ENCODE assay signal across 8 cellular contexts in genomic region chr2:36966370-36967235, GRCh38. TPM values are rescaled to one million over a fixed set of nuclear protein-coding genes. Genes with fewer than 3 reads are reported as not detected.
DNase-seq lines count a peak whose midpoint lies in the region; ATAC-seq, FAIRE-seq and TF ChIP-seq lines count a peak whose summit lies in the region.

A gene with protein sequence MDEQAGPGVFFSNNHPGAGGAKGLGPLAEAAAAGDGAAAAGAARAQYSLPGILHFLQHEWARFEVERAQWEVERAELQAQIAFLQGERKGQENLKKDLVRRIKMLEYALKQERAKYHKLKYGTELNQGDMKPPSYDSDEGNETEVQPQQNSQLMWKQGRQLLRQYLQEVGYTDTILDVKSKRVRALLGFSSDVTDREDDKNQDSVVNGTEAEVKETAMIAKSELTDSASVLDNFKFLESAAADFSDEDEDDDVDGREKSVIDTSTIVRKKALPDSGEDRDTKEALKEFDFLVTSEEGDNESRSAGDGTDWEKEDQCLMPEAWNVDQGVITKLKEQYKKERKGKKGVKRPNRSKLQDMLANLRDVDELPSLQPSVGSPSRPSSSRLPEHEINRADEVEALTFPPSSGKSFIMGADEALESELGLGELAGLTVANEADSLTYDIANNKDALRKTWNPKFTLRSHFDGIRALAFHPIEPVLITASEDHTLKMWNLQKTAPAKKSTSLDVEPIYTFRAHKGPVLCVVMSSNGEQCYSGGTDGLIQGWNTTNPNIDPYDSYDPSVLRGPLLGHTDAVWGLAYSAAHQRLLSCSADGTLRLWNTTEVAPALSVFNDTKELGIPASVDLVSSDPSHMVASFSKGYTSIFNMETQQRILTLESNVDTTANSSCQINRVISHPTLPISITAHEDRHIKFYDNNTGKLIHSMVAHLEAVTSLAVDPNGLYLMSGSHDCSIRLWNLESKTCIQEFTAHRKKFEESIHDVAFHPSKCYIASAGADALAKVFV (minus strand): TSS chr2:36966536. CDS start chr2:36966463, 73 bp downstream.

- no peaks in the 10 kb centered on the region for H3K9me2 ChIP-seq in OCI-LY1 (ENCODE audit: low read depth, low read length)

- H3K36me3 ChIP-seq in OCI-LY1 (ENCODE audit: insufficient read depth, low read length): 0 out of 2 replicates have a peak, but pooled peaks cover 4% of the 10 kb centered on the region

- peak within 1 kb of the TSS; percentile 77 for H3K4me3 ChIP-seq in OCI-LY1 (ENCODE audit: low read depth, low read length, poor library complexity, severe bottlenecking)

- H3K27me3 Mint-ChIP-seq in endothelial cell (ENCODE audit: unreplicated experiment): peaks cover 19% of the 10 kb centered on the region

- peak within 1 kb of the TSS; percentile 76 for H3K9ac ChIP-seq in OCI-LY1 (ENCODE audit: low read length)

- DNase-seq in D721Med (ENCODE audit: insufficient read length, low spot score): peak; percentile 83
- peak; percentile 83 for DNase-seq in HuH-7 (ENCODE audit: low spot score)
- peak; percentile 98 for DNase-seq in activated CD8-positive, alpha-beta memory T cell treated with anti-CD3 and anti-CD28 coated beads, Interleukin-2, amount 50 U/mL, for 4 hours
- peak; percentile 97 for DNase-seq in endothelial cell (ENCODE audit: low spot score)
- peak; percentile 92 for DNase-seq in middle frontal gyrus (ENCODE audit: extremely low spot score, low spot score)
- DNase-seq in stimulated activated CD8-positive, alpha-beta memory T cell treated with anti-CD3 and anti-CD28 coated beads, Interleukin-2, amount 100 ng/mL, for 1 hour (ENCODE audit: low read depth in 2 of 2): peak; percentile 94 to 95

- no peak for FAIRE-seq in D721Med (lab: Jason Lieb, UNC)

- H3K27me3 ChIP-seq in OCI-LY1 (ENCODE audit: insufficient read depth, low read length): no peaks in the 10 kb centered on the region

- H3F3A ChIP-seq in OCI-LY1 (ENCODE audit: insufficient read depth, low read length): no peaks in the 10 kb centered on the region

- H4K20me1 ChIP-seq in OCI-LY1 (ENCODE audit: insufficient read depth, low read length): no peaks in the 10 kb centered on the region

- H3K4me2 ChIP-seq in OCI-LY1 (ENCODE audit: low read length): peak within 1 kb of the TSS; percentile 80

- H2AFZ ChIP-seq in OCI-LY1 (ENCODE audit: low read length): peak within 1 kb of the TSS; percentile 11

- no peaks in the 10 kb centered on the region for H3K9me3 ChIP-seq in OCI-LY1 (ENCODE audit: low read length)

- TF ChIP-seq CTCF in D721Med (IDR thresholded peaks at IDR 0.05; ENCODE audit: insufficient read depth, missing control alignments): no peak
- no peak for TF ChIP-seq CTCF in OCI-LY1 (IDR thresholded peaks at IDR 0.05; ENCODE audit: low read length)
- TF ChIP-seq CTCF in endothelial cell (IDR thresholded peaks at IDR 0.05; ENCODE audit: unreplicated experiment): no peak

- H3K4me3 Mint-ChIP-seq in endothelial cell (ENCODE audit: unreplicated experiment): peak within 1 kb of the TSS; percentile 98

- peaks cover 32% of the 10 kb centered on the region for H3K79me2 ChIP-seq in OCI-LY1 (ENCODE audit: insufficient read depth, low read length)

- H3K36me3 Mint-ChIP-seq in endothelial cell (ENCODE audit: low read depth, unreplicated experiment): peaks cover 8% of the 10 kb centered on the region

- H3K4me1 ChIP-seq in OCI-LY1 (ENCODE audit: insufficient read depth, low read length, severe bottlenecking): peaks cover 34% of the 10 kb centered on the region

- peaks cover 54% of the 10 kb centered on the region for H3K4me1 Mint-ChIP-seq in endothelial cell (ENCODE audit: unreplicated experiment)

- peak; percentile 94 for ATAC-seq in GM21526 (IDR thresholded peaks at IDR 0.05; ENCODE audit: low FRiP score, unreplicated experiment)

- H3K27ac Mint-ChIP-seq in endothelial cell (ENCODE audit: unreplicated experiment): peak within 1 kb of the TSS; percentile 99

- H3K9me3 Mint-ChIP-seq in endothelial cell (ENCODE audit: unreplicated experiment): no peaks in the 10 kb centered on the region

- H3K27ac ChIP-seq in OCI-LY1 (ENCODE audit: low read depth, low read length, poor library complexity, severe bottlenecking): peak within 1 kb of the TSS; percentile 71

RNA-seq across cellular contexts. Expression of the gene that starts here (rescaled TPM):
- 52.0 TPM for total RNA-seq in endothelial cell (ENCODE audit: unreplicated experiment)

Comparison
In these comparisons a context has a peak if more than half of its experiments do, and no peak if none do; other contexts are left out.
1. Peak in every context shown above with its lines: DNase-seq, ATAC-seq, H3K4me3 ChIP-seq and H3K27ac ChIP-seq.